Comparison of ENCODE assay signal across 9 cellular contexts in genomic region chr19:40279120-40279551, GRCh38. TPM values are rescaled to one million over a fixed set of nuclear protein-coding genes. Genes with fewer than 3 reads are reported as not detected.
DNase-seq lines count a peak whose midpoint lies in the region; ATAC-seq and TF ChIP-seq lines count a peak whose summit lies in the region.
"Had no signal": no experiment of that assay in that cellular context is flagged by ENCODE, and none has a peak within 500 bp of the region (broad histone marks: within the 10 kb centered on the region; RNA-seq: fewer than 3 reads in every experiment).

No MANE protein-coding gene starts in this region.

- H3K27ac ChIP-seq in HEK293 (ENCODE audit: extremely low read depth, low read depth, low read length) (peak overlapping the region; percentile 19), right lobe of liver (peak overlapping the region in 2 of 3 donors; percentile 2 to 94), spleen (peak overlapping the region in 6 of 8 donors; percentile 15 to 99 (median 78))
- H3K27ac ChIP-seq: SJSA1 had no signal

- H3K4me3 Mint-ChIP-seq in activated naive CD4-positive, alpha-beta T cell treated with anti-CD3 and anti-CD28 coated beads for 36 hours: no peak overlapping the region

- H3K9me3 ChIP-seq in HEK293 (ENCODE audit: control insufficient read depth, insufficient read depth, low read depth, low read length) (no peaks in the 10 kb centered on the region), right lobe of liver (no peaks in the 10 kb centered on the region), spleen (no peaks in the 10 kb centered on the region)
- H3K9me3 ChIP-seq: SJSA1 had no signal

- H3K27me3 ChIP-seq in right lobe of liver (no peaks in the 10 kb centered on the region), spleen (replicated peaks in 1 of 7) (no peaks in the 10 kb centered on the region)
- H3K27me3 ChIP-seq: SJSA1 had no signal

- POLR2A ChIA-PET in HEK293 (lab: Yijun Ruan, JAX): interaction anchor here (0.5 to 1.5 kb wide), 5 partner anchors 9 to 798 kb away, joined by 3 to 4 read pairs (median 3); partner anchors contain the start of genes C19orf47, PLD3 and TIMM50

- no peak for TF ChIP-seq CTCF in HEK293 (tag by site-specific recombination; IDR thresholded peaks at IDR 0.05)
- TF ChIP-seq CTCF in epithelial cell of proximal tubule (conservative IDR thresholded peaks at IDR 0.05; ENCODE audit: low read depth, low read length): no peak
- no peak for TF ChIP-seq CTCF in right lobe of liver (IDR thresholded peaks at IDR 0.05)
- TF ChIP-seq CTCF in spleen (IDR thresholded peaks at IDR 0.05 in 8 of 11, conservative IDR thresholded peaks at IDR 0.05 in 3 of 11): no peak

- ATAC-seq in right lobe of liver: no peak
- ATAC-seq in activated CD4-positive, CD25-positive, alpha-beta regulatory T cell treated with anti-CD3 and anti-CD28 coated beads, Interleukin-2, amount 50 U/mL, for 24 hours: no peak

- CTCF ChIA-PET in HEK293 (lab: Yijun Ruan, JAX): interaction anchor here (0.6 to 1.3 kb wide), 4 partner anchors 26 to 1319 kb away, joined by 3 to 4 read pairs (median 3); no protein-coding TSS in a partner anchor
- CTCF ChIA-PET in activated naive CD4-positive, alpha-beta T cell treated with anti-CD3 and anti-CD28 coated beads for 36 hours (lab: Charles Lee): no interaction called here

- H3K9me3 Mint-ChIP-seq in activated naive CD4-positive, alpha-beta T cell treated with anti-CD3 and anti-CD28 coated beads for 36 hours: no peaks in the 10 kb centered on the region

- H3K4me3 ChIP-seq in HEK293 (ENCODE audit: low read depth, low read length): no peak overlapping the region
- peak overlapping the region; percentile 24 for H3K4me3 ChIP-seq in epithelial cell of proximal tubule (ENCODE audit: low read depth, low read length)
- H3K4me3 ChIP-seq in right lobe of liver: no peak overlapping the region
- H3K4me3 ChIP-seq in spleen: peak overlapping the region in 2 of 8 donors; percentile 4 to 11
- H3K4me3 ChIP-seq: SJSA1 had no signal

- no peaks in the 10 kb centered on the region for H3K27me3 Mint-ChIP-seq in activated naive CD4-positive, alpha-beta T cell treated with anti-CD3 and anti-CD28 coated beads for 36 hours (ENCODE audit: low read depth)

- H3K27ac Mint-ChIP-seq in activated naive CD4-positive, alpha-beta T cell treated with anti-CD3 and anti-CD28 coated beads for 36 hours: no peak overlapping the region

- intact Hi-C loops in right lobe of liver (cut with DNase I): loop anchor here in 1 of 2 donors (10.0 kb wide), 1 partner anchor 54 kb away; the partner anchor contains the start of gene CCNP
- intact Hi-C loops in spleen (cut with DNase I; ENCODE audit: low total_unique reads): no loop called here
- intact Hi-C loops in activated naive CD4-positive, alpha-beta T cell treated with anti-CD3 and anti-CD28 coated beads for 36 hours (cut with micrococcal nuclease): no loop called here

- 84% methylated on average over 7 of the region's 15 CpGs for WGBS in right lobe of liver (ENCODE audit: insufficient coverage, low coverage, low lambda C conversion rate, missing lambda C conversion rate)
- 48 to 58% (median 55%) methylated on average over 5 to 15 of the region's 15 CpGs for WGBS in spleen, 5 donors

- H3K4me1 ChIP-seq in HEK293 (ENCODE audit: control insufficient read depth, insufficient read depth, low read length) (peaks cover 73% of the 10 kb centered on the region), right lobe of liver (peaks cover 0 to 69% (median 31%) of the 10 kb centered on the region in 4 donors), spleen (peaks cover 48 to 99% (median 93%) of the 10 kb centered on the region in 6 donors)

- H3K36me3 Mint-ChIP-seq in activated naive CD4-positive, alpha-beta T cell treated with anti-CD3 and anti-CD28 coated beads for 36 hours (ENCODE audit: low read depth): no peaks in the 10 kb centered on the region

- peaks cover 83% of the 10 kb centered on the region for H3K4me1 Mint-ChIP-seq in activated naive CD4-positive, alpha-beta T cell treated with anti-CD3 and anti-CD28 coated beads for 36 hours (ENCODE audit: low read depth)

- H3K36me3 ChIP-seq in HEK293 (ENCODE audit: control insufficient read depth in 2 of 2, insufficient read depth in 1 of 2, low read length in 2 of 2): peaks cover 22 to 25% of the 10 kb centered on the region in 2 experiments
- H3K36me3 ChIP-seq in right lobe of liver: no peaks in the 10 kb centered on the region
- H3K36me3 ChIP-seq in spleen: peaks cover 0 to 21% (median 0%) of the 10 kb centered on the region in 6 donors

- no peak for DNase-seq in epithelial cell of proximal tubule (ENCODE audit: low read depth)
- peak in 1 of 3 donors; percentile 56 for DNase-seq in right lobe of liver
- peak; percentile 77 for DNase-seq in spleen
- DNase-seq in kidney glomerular epithelial cell (lab: John Stamatoyannopoulos, UW): no peak
- DNase-seq in activated naive CD4-positive, alpha-beta T cell treated with anti-CD3 and anti-CD28 coated beads for 36 hours: no peak
- no peak for DNase-seq in NCI-H187 (lab: John Stamatoyannopoulos, UW)

- no peak for TF ChIP-seq POLR2A in right lobe of liver (IDR thresholded peaks at IDR 0.05)
- no peak for TF ChIP-seq POLR2A in spleen (IDR thresholded peaks at IDR 0.05)

TF ChIP-seq in HEK293, 187 proteins besides CTCF, POLR2A, EP300 and RAD21 (continues in another document):
- TF ChIP-seq ZNF366 (tag by site-specific recombination; conservative IDR thresholded peaks at IDR 0.05) (no peak), ZNF423 (tag by site-specific recombination; IDR thresholded peaks at IDR 0.05) (0 out of 2 replicates have a peak, but pooled peaks have one; percentile 16), ZFHX2 (tag by site-specific recombination; conservative IDR thresholded peaks at IDR 0.05) (peak; percentile 57), ZNF24 (tag by site-specific recombination; IDR thresholded peaks at IDR 0.05) (no peak), ZIC2 (tag by site-specific recombination; IDR thresholded peaks at IDR 0.05) (peak; percentile 99), GLIS1 (tag by site-specific recombination; IDR thresholded peaks at IDR 0.05) (peak; percentile 33), ZNF391 (tag by site-specific recombination; IDR thresholded peaks at IDR 0.05; ENCODE audit: borderline replicate concordance, low read depth) (0 out of 2 replicates have a peak, but pooled peaks have one; percentile 14), ZNF76 (tag by site-specific recombination; IDR thresholded peaks at IDR 0.05; ENCODE audit: borderline replicate concordance, low read depth) (no peak), SP2 (tag by site-specific recombination; IDR thresholded peaks at IDR 0.05) (0 out of 2 replicates have a peak, but pooled peaks have one; percentile 22), EGR2 (tag by site-specific recombination; IDR thresholded peaks at IDR 0.05; ENCODE audit: low read depth) (peak; percentile 34), ZNF664 (tag by site-specific recombination; IDR thresholded peaks at IDR 0.05) (no peak), ZNF600 (tag by site-specific recombination; IDR thresholded peaks at IDR 0.05) (0 out of 2 replicates have a peak, but pooled peaks have one; percentile 8), GLIS2 (tag by site-specific recombination; IDR thresholded peaks at IDR 0.05) (peak; percentile 68), ZNF341 (tag by site-specific recombination; IDR thresholded peaks at IDR 0.05; ENCODE audit: low read depth) (peak; percentile 94), ZBTB11 (tag by site-specific recombination; conservative IDR thresholded peaks at IDR 0.05; ENCODE audit: low read depth) (no peak), ZBTB8A (tag by site-specific recombination; IDR thresholded peaks at IDR 0.05) (no peak)

RNA-seq across cellular contexts. Expression of gene AKT2, which starts 6.0 kb away (rescaled TPM):
- total RNA-seq in epithelial cell of proximal tubule: 46.4 and 77.0 TPM in 2 replicates
- total RNA-seq in right lobe of liver: 100 to 1,000 TPM in 3 of 6 experiments, 10 to 100 TPM in 3; 83.2 to 132 (median 107) TPM
- 100 to 1,000 TPM in 4 of 7 donors, 10 to 100 TPM in 3; 95.1 to 134 (median 112) TPM for total RNA-seq in spleen
- 10 to 100 TPM; 28.8 to 75.7 (median 37.1) TPM for polyA plus RNA-seq in spleen
- total RNA-seq in activated naive CD4-positive, alpha-beta T cell treated with anti-CD3 and anti-CD28 coated beads for 36 hours: 100 to 1,000 TPM; 152 to 159 TPM

RNA-seq across cellular contexts. Expression of gene CCNP, which starts 52.6 kb away (rescaled TPM):
- total RNA-seq in epithelial cell of proximal tubule (0.14 and 0.23 TPM in 2 replicates), right lobe of liver (1 to 10 TPM; 1.5 to 8.7 (median 3.9) TPM), spleen (under 1 TPM in 2 of 7 donors, not detected in 5; 0.43 to 0.47 TPM)
- under 1 TPM; 0.18 to 0.43 (median 0.26) TPM for polyA plus RNA-seq in spleen
- total RNA-seq in activated naive CD4-positive, alpha-beta T cell treated with anti-CD3 and anti-CD28 coated beads for 36 hours: not detected
- total RNA-seq: SJSA1 had no signal

Comparison
In these comparisons a context has a peak if more than half of its experiments do, and no peak if none do; other contexts are left out.
1. H3K27ac ChIP-seq: peak in every context shown above with its lines; median percentile 78 in spleen; 48 in right lobe of liver; 19 in HEK293.